21 cellular contexts compared by ENCODE assay signal in the genomic region with DNA sequence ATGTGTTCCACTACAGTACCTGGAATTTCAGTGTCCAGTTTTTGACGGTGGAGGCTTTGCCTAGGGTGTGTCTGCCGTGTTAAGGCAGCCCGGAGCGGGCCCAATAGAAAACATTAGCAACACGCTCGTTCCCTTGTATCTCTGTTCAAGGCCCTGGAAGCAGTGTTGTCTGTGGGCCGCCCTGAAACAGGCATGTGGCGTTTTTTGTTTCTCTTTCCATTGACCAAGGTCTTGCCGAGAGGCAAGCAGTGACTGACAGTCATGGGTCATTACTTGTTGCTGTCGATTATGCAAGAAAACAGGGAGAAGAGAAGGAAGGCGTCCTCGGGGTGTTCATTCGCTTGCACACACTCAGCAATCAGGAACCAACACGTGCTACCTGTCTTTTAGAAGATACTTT.
"Had no signal": no experiment of that assay in that cellular context is flagged by ENCODE, and none has a peak within 500 bp of the region (broad histone marks: within the 10 kb centered on the region; RNA-seq: fewer than 3 reads in every experiment).

No MANE protein-coding gene starts in this region.

- DNase-seq: activated B cell treated with CpG ODN at 0.5 μM for 24 hours; activated CD4-positive, alpha-beta memory T cell treated with anti-CD3 and anti-CD28 coated beads for 36 hours; activated CD4-positive, alpha-beta T cell treated with anti-CD3 and anti-CD28 coated beads for 1 hour; activated CD4-positive, alpha-beta T cell treated with anti-CD3 and anti-CD28 coated beads, Interleukin-2, amount 10 ng/mL, durations not matched to agents 24 days and 14 days; activated CD8-positive, alpha-beta memory T cell treated with anti-CD3 and anti-CD28 coated beads, Interleukin-2, amount 50 U/mL, for 4 hours; activated effector memory CD4-positive, alpha-beta T cell treated with Interleukin-2 at 50 U/mL for 16 hours; activated naive CD4-positive, alpha-beta T cell treated with Interleukin-2 at 50 U/mL for 16 hours; aorta; caudate nucleus; NCI-H1105; NCI-H1436 treated with DMSO at 0.1 percent for 48 hours; NCI-H187; NCI-H2081; NCI-H510A treated with DMSO at 0.1 percent for 48 hours; NCI-H69; Peyer's patch; SHP77; T-helper 9 cell had no signal

- H3K27ac ChIP-seq: breast epithelium, KMS-11, Peyer's patch had no signal

- H3K9ac ChIP-seq: KMS-11 had no signal

- H3K27me3 ChIP-seq: breast epithelium, Peyer's patch had no signal

- H3K4me1 ChIP-seq: breast epithelium, Peyer's patch had no signal

- H3K4me3 ChIP-seq: breast epithelium, Peyer's patch had no signal

- ATAC-seq: activated naive CD4-positive, alpha-beta T cell treated with anti-CD3 and anti-CD28 coated beads, Interleukin-2, amount 50 U/mL, for 72 hours had no signal

- H3K9me3 ChIP-seq: breast epithelium, Peyer's patch had no signal

- H3K4me2 ChIP-seq: KMS-11 had no signal
